In genomic region chr12:113083863-113084430, GRCh38 we compare ENCODE assay signal across 19 cellular contexts. TPM values are rescaled to one million over a fixed set of nuclear protein-coding genes. Genes with fewer than 3 reads are reported as not detected.
DNase-seq lines count a peak whose midpoint lies in the region; ATAC-seq, FAIRE-seq and TF ChIP-seq lines count a peak whose summit lies in the region.
"Had no signal": no experiment of that assay in that cellular context is flagged by ENCODE, and none has a peak within 500 bp of the region (broad histone marks: within the 10 kb centered on the region; RNA-seq: fewer than 3 reads in every experiment).

No MANE protein-coding gene starts in this region.

- intact Hi-C loops in activated CD8-positive, alpha-beta T cell treated with anti-CD3 and anti-CD28 coated beads for 36 hours (cut with micrococcal nuclease), result no loop called here

- H3K27ac Mint-ChIP-seq in activated CD8-positive, alpha-beta T cell treated with anti-CD3 and anti-CD28 coated beads for 36 hours, result peak overlapping the region; percentile 4
- no peak overlapping the region for H3K27ac Mint-ChIP-seq in activated CD8-positive, alpha-beta T cell treated with anti-CD3 and anti-CD28 coated beads, Interleukin-2, amount 10 ng/mL, durations not matched to agents 7 days and 5 days
- peak overlapping the region; percentile 2; the same call in 1 of the 2 replicates for H3K27ac Mint-ChIP-seq in WTC11
- H3K27ac Mint-ChIP-seq in stimulated activated effector memory CD8-positive, alpha-beta T cell treated with anti-CD3 and anti-CD28 coated beads, Interleukin-12 subunit alpha, Interleukin-12 subunit beta, amount 100 ng/mL, for 72 hours, result peak overlapping the region; percentile 35
- H3K27ac Mint-ChIP-seq in naive thymus-derived CD8-positive, alpha-beta T cell, result peak overlapping the region in 5 of 10 donors; percentile 21 to 70 (median 56)
- H3K27ac Mint-ChIP-seq: activated CD4-positive, alpha-beta T cell treated with anti-CD3 and anti-CD28 coated beads, Interleukin-2, amount 10 ng/mL, durations not matched to agents 7 days and 5 days; H9 had no signal

- ATAC-seq in activated CD8-positive, alpha-beta T cell treated with anti-CD3 and anti-CD28 coated beads for 36 hours, result no peak
- ATAC-seq in activated CD8-positive, alpha-beta T cell treated with anti-CD3 and anti-CD28 coated beads, Interleukin-2, amount 10 ng/mL, durations not matched to agents 7 days and 5 days, result no peak
- no peak for ATAC-seq in WTC11
- ATAC-seq in left lobe of liver, result peak; percentile 34
- ATAC-seq in stimulated activated effector memory CD8-positive, alpha-beta T cell treated with anti-CD3 and anti-CD28 coated beads, Interleukin-12 subunit alpha, Interleukin-12 subunit beta, amount 100 ng/mL, for 72 hours, result peak; percentile 31
- ATAC-seq in naive thymus-derived CD8-positive, alpha-beta T cell, result no peak
- ATAC-seq: SK-N-SH treated with all-trans-retinoic acid at 6 μM for 48 hours had no signal

- FAIRE-seq in GM12892 (lab: Jason Lieb, UNC), result no peak

- TF ChIP-seq CTCF in activated CD8-positive, alpha-beta T cell treated with anti-CD3 and anti-CD28 coated beads for 36 hours (IDR thresholded peaks at IDR 0.05), result no peak
- no peak for TF ChIP-seq CTCF in WTC11 (IDR thresholded peaks at IDR 0.05)

- POLR2A ChIA-PET in activated CD8-positive, alpha-beta T cell treated with anti-CD3 and anti-CD28 coated beads for 36 hours (lab: Charles Lee), result no interaction called here
- POLR2A ChIA-PET in activated CD8-positive, alpha-beta T cell treated with anti-CD3 and anti-CD28 coated beads, Interleukin-2, amount 10 ng/mL, durations not matched to agents 7 days and 5 days (lab: Charles Lee), result no interaction called here
- POLR2A ChIA-PET in WTC11 (lab: Charles Lee), result no interaction called here
- POLR2A ChIA-PET in naive thymus-derived CD8-positive, alpha-beta T cell (lab: Charles Lee), result no interaction called here

- DNase-seq in activated CD8-positive, alpha-beta T cell treated with anti-CD3 and anti-CD28 coated beads for 36 hours, result no peak
- DNase-seq in activated CD8-positive, alpha-beta T cell treated with anti-CD3 and anti-CD28 coated beads, Interleukin-2, amount 10 ng/mL, durations not matched to agents 7 days and 5 days, result no peak
- DNase-seq in WTC11 (ENCODE audit: low spot score) (no peak), left lobe of liver (ENCODE audit: low spot score) (no peak), GM12892 (ENCODE audit: insufficient read length) (no peak), DMS153 (lab: John Stamatoyannopoulos, UW) (no peak)
- no peak for DNase-seq in stimulated activated effector memory CD8-positive, alpha-beta T cell treated with anti-CD3 and anti-CD28 coated beads, Interleukin-12 subunit alpha, Interleukin-12 subunit beta, amount 100 ng/mL, for 72 hours (ENCODE audit: low spot score in 2 of 2)
- DNase-seq in naive thymus-derived CD8-positive, alpha-beta T cell, result no peak
- DNase-seq: activated CD4-positive, alpha-beta T cell treated with anti-CD3 and anti-CD28 coated beads, Interleukin-2, amount 10 ng/mL, durations not matched to agents 7 days and 5 days; activated T-cell treated with anti-CD3 and anti-CD28 coated beads for 4 hours; H9; hypothalamus; KBM-7; kidney glomerular epithelial cell; NCI-H1105; NCI-H69 had no signal

- H3K4me3 Mint-ChIP-seq in activated CD8-positive, alpha-beta T cell treated with anti-CD3 and anti-CD28 coated beads for 36 hours, result no peak overlapping the region
- no peak overlapping the region for H3K4me3 Mint-ChIP-seq in activated CD8-positive, alpha-beta T cell treated with anti-CD3 and anti-CD28 coated beads, Interleukin-2, amount 10 ng/mL, durations not matched to agents 7 days and 5 days
- no peak overlapping the region for H3K4me3 Mint-ChIP-seq in WTC11
- H3K4me3 Mint-ChIP-seq in stimulated activated effector memory CD8-positive, alpha-beta T cell treated with anti-CD3 and anti-CD28 coated beads, Interleukin-12 subunit alpha, Interleukin-12 subunit beta, amount 100 ng/mL, for 72 hours, result no peak overlapping the region
- H3K4me3 Mint-ChIP-seq in naive thymus-derived CD8-positive, alpha-beta T cell, result peak overlapping the region in 1 of 10 donors; percentile 11
- H3K4me3 Mint-ChIP-seq: activated CD4-positive, alpha-beta T cell treated with anti-CD3 and anti-CD28 coated beads, Interleukin-2, amount 10 ng/mL, durations not matched to agents 7 days and 5 days; H9 had no signal

- H3K9me3 Mint-ChIP-seq in activated CD8-positive, alpha-beta T cell treated with anti-CD3 and anti-CD28 coated beads for 36 hours, result no peaks in the 10 kb centered on the region
- H3K9me3 Mint-ChIP-seq in activated CD8-positive, alpha-beta T cell treated with anti-CD3 and anti-CD28 coated beads, Interleukin-2, amount 10 ng/mL, durations not matched to agents 7 days and 5 days (ENCODE audit: insufficient read depth), result no peaks in the 10 kb centered on the region
- no peaks in the 10 kb centered on the region for H3K9me3 Mint-ChIP-seq in WTC11
- H3K9me3 Mint-ChIP-seq in stimulated activated effector memory CD8-positive, alpha-beta T cell treated with anti-CD3 and anti-CD28 coated beads, Interleukin-12 subunit alpha, Interleukin-12 subunit beta, amount 100 ng/mL, for 72 hours, result no peaks in the 10 kb centered on the region
- H3K9me3 Mint-ChIP-seq in naive thymus-derived CD8-positive, alpha-beta T cell, result peaks cover 0 to 2% (median 0%) of the 10 kb centered on the region in 9 donors
- H3K9me3 Mint-ChIP-seq: activated CD4-positive, alpha-beta T cell treated with anti-CD3 and anti-CD28 coated beads, Interleukin-2, amount 10 ng/mL, durations not matched to agents 7 days and 5 days; H9 had no signal

- no peaks in the 10 kb centered on the region for H3K36me3 Mint-ChIP-seq in activated CD8-positive, alpha-beta T cell treated with anti-CD3 and anti-CD28 coated beads for 36 hours (ENCODE audit: low read depth)
- H3K36me3 Mint-ChIP-seq in activated CD8-positive, alpha-beta T cell treated with anti-CD3 and anti-CD28 coated beads, Interleukin-2, amount 10 ng/mL, durations not matched to agents 7 days and 5 days (ENCODE audit: low read depth), result no peaks in the 10 kb centered on the region
- H3K36me3 Mint-ChIP-seq in WTC11, result no peaks in the 10 kb centered on the region
- no peaks in the 10 kb centered on the region for H3K36me3 Mint-ChIP-seq in stimulated activated effector memory CD8-positive, alpha-beta T cell treated with anti-CD3 and anti-CD28 coated beads, Interleukin-12 subunit alpha, Interleukin-12 subunit beta, amount 100 ng/mL, for 72 hours
- peaks cover 0 to 8% (median 2%) of the 10 kb centered on the region in 3 donors for H3K36me3 Mint-ChIP-seq in naive thymus-derived CD8-positive, alpha-beta T cell

- CTCF ChIA-PET in activated CD8-positive, alpha-beta T cell treated with anti-CD3 and anti-CD28 coated beads for 36 hours (lab: Charles Lee), result no interaction called here
- CTCF ChIA-PET in activated CD8-positive, alpha-beta T cell treated with anti-CD3 and anti-CD28 coated beads, Interleukin-2, amount 10 ng/mL, durations not matched to agents 7 days and 5 days (lab: Charles Lee), result no interaction called here
- CTCF ChIA-PET in WTC11 (lab: Charles Lee), result interaction anchor here (1.2 kb wide), 2 partner anchors 26 to 91 kb away, joined by 3 read pairs; no protein-coding TSS in a partner anchor

- H3K27me3 Mint-ChIP-seq in activated CD8-positive, alpha-beta T cell treated with anti-CD3 and anti-CD28 coated beads for 36 hours, result no peaks in the 10 kb centered on the region
- peaks cover 3% of the 10 kb centered on the region for H3K27me3 Mint-ChIP-seq in activated CD8-positive, alpha-beta T cell treated with anti-CD3 and anti-CD28 coated beads, Interleukin-2, amount 10 ng/mL, durations not matched to agents 7 days and 5 days (ENCODE audit: low read depth)
- H3K27me3 Mint-ChIP-seq in WTC11 (ENCODE audit: low read depth), result peaks cover 9% of the 10 kb centered on the region
- H3K27me3 Mint-ChIP-seq in naive thymus-derived CD8-positive, alpha-beta T cell, result no peaks in the 10 kb centered on the region
- H3K27me3 Mint-ChIP-seq: activated CD4-positive, alpha-beta T cell treated with anti-CD3 and anti-CD28 coated beads, Interleukin-2, amount 10 ng/mL, durations not matched to agents 7 days and 5 days had no signal

- no peak for TF ChIP-seq POLR2A in GM12892 (IDR thresholded peaks at IDR 0.05; ENCODE audit: low read depth, low read length)

- H3K4me1 Mint-ChIP-seq in activated CD8-positive, alpha-beta T cell treated with anti-CD3 and anti-CD28 coated beads for 36 hours (ENCODE audit: low read depth), result peaks cover 42% of the 10 kb centered on the region
- peaks cover 33% of the 10 kb centered on the region for H3K4me1 Mint-ChIP-seq in activated CD8-positive, alpha-beta T cell treated with anti-CD3 and anti-CD28 coated beads, Interleukin-2, amount 10 ng/mL, durations not matched to agents 7 days and 5 days (ENCODE audit: low read depth)
- peaks cover 21% of the 10 kb centered on the region for H3K4me1 Mint-ChIP-seq in WTC11
- peaks cover 70% of the 10 kb centered on the region for H3K4me1 Mint-ChIP-seq in stimulated activated effector memory CD8-positive, alpha-beta T cell treated with anti-CD3 and anti-CD28 coated beads, Interleukin-12 subunit alpha, Interleukin-12 subunit beta, amount 100 ng/mL, for 72 hours
- peaks cover 30 to 90% (median 67%) of the 10 kb centered on the region in 4 donors for H3K4me1 Mint-ChIP-seq in naive thymus-derived CD8-positive, alpha-beta T cell

TF ChIP-seq in WTC11, 78 proteins besides CTCF, POLR2A, EP300 and RAD21 (continues in another document):
- TF ChIP-seq ATF3 (CRISPR knock-in tag; conservative IDR thresholded peaks at IDR 0.05) (no peak), ZBTB21 (CRISPR knock-in tag; IDR thresholded peaks at IDR 0.05; ENCODE audit: borderline replicate concordance) (no peak), ZNF423 (CRISPR knock-in tag; IDR thresholded peaks at IDR 0.05) (no peak)

RNA-seq across cellular contexts. Expression of gene DTX1, which starts 27.4 kb away (rescaled TPM):
- 1 to 10 TPM; 2.9 to 3.4 TPM for total RNA-seq in activated CD8-positive, alpha-beta T cell treated with anti-CD3 and anti-CD28 coated beads for 36 hours
- not detected for total RNA-seq in activated CD8-positive, alpha-beta T cell treated with anti-CD3 and anti-CD28 coated beads, Interleukin-2, amount 10 ng/mL, durations not matched to agents 7 days and 5 days
- total RNA-seq in WTC11 (2021) (6.2 to 9.2 TPM (median 7.7 TPM) in 3 replicates), left lobe of liver (24.5 TPM)
- total RNA-seq in naive thymus-derived CD8-positive, alpha-beta T cell, result 1 to 10 TPM; 2.8 to 4.1 TPM
- polyA plus RNA-seq in naive thymus-derived CD8-positive, alpha-beta T cell, result 1 to 10 TPM in 1 of 3 donors, under 1 TPM in 2; 0.09 to 1.5 (median 0.48) TPM
- polyA plus RNA-seq in GM12892 (2012; ENCODE audit: missing spikeins), result 10.9 TPM
- polyA plus RNA-seq: BJ had no signal

RNA-seq across cellular contexts. Expression of gene RASAL1, which starts 51.6 kb away (rescaled TPM):
- total RNA-seq in activated CD8-positive, alpha-beta T cell treated with anti-CD3 and anti-CD28 coated beads for 36 hours, result 10 to 100 TPM in 1 of 2 experiments, 1 to 10 TPM in 1; 9.8 to 12.4 TPM
- under 1 TPM; 0.26 to 0.47 TPM for total RNA-seq in activated CD8-positive, alpha-beta T cell treated with anti-CD3 and anti-CD28 coated beads, Interleukin-2, amount 10 ng/mL, durations not matched to agents 7 days and 5 days
- 6.9 to 8.1 TPM (median 8.0 TPM) in 3 replicates for total RNA-seq in WTC11 (2021)
- 0.25 TPM for total RNA-seq in left lobe of liver
- total RNA-seq in naive thymus-derived CD8-positive, alpha-beta T cell, result under 1 TPM; 0.44 to 0.47 TPM
- under 1 TPM; 0.13 to 0.76 (median 0.23) TPM for polyA plus RNA-seq in naive thymus-derived CD8-positive, alpha-beta T cell
- polyA plus RNA-seq in GM12892 (2012; ENCODE audit: missing spikeins), result 2.0 TPM
- total RNA-seq: posterior vena cava had no signal
- polyA plus RNA-seq: BJ had no signal

Comparison
In these comparisons a context has a peak if more than half of its experiments do, and no peak if none do; other contexts are left out.
1. ATAC-seq: peak in left lobe of liver (single experiment) and stimulated activated effector memory CD8-positive, alpha-beta T cell treated with anti-CD3 and anti-CD28 coated beads, Interleukin-12 subunit alpha, Interleukin-12 subunit beta, amount 100 ng/mL, for 72 hours (single experiment); none in activated CD8-positive, alpha-beta T cell treated with anti-CD3 and anti-CD28 coated beads for 36 hours (single experiment), activated CD8-positive, alpha-beta T cell treated with anti-CD3 and anti-CD28 coated beads, Interleukin-2, amount 10 ng/mL, durations not matched to agents 7 days and 5 days (single experiment), WTC11 (single experiment) and naive thymus-derived CD8-positive, alpha-beta T cell (0 of 2).